Comparison of ENCODE assay signal across 14 cellular contexts in genomic region chr11:862028-862703, GRCh38. TPM values are rescaled to one million over a fixed set of nuclear protein-coding genes. Genes with fewer than 3 reads are reported as not detected.
DNase-seq lines count a peak whose midpoint lies in the region; ATAC-seq and TF ChIP-seq lines count a peak whose summit lies in the region.
"Had no signal": no experiment of that assay in that cellular context is flagged by ENCODE, and none has a peak within 500 bp of the region (broad histone marks: within the 10 kb centered on the region; RNA-seq: fewer than 3 reads in every experiment).

No MANE protein-coding gene starts in this region.

- ATAC-seq in WTC11 (peak; percentile 43), HG02588 (IDR thresholded peaks at IDR 0.05; ENCODE audit: unreplicated experiment) (no peak), GM18517 (IDR thresholded peaks at IDR 0.05; ENCODE audit: unreplicated experiment) (no peak)
- ATAC-seq: left lung; stimulated activated memory B cell treated with anti-CD40 and anti-IgM and Interleukin-4, amounts not matched to agents 10 μg/mL and 1 μg/mL and 100 μg/mL, for 72 hours had no signal

- H3K4me3 Mint-ChIP-seq in HFFc6 (no peak overlapping the region; the same call in 1 of the 2 replicates), WTC11 (no peak overlapping the region)
- H3K4me3 Mint-ChIP-seq: stimulated activated memory B cell treated with anti-CD40 and anti-IgM and Interleukin-4, amounts not matched to agents 10 μg/mL and 1 μg/mL and 100 μg/mL, for 72 hours had no signal

- no peaks in the 10 kb centered on the region for H3K36me3 Mint-ChIP-seq in HFFc6 (ENCODE audit: low read depth)
- H3K36me3 Mint-ChIP-seq in WTC11, result no peaks in the 10 kb centered on the region
- H3K36me3 Mint-ChIP-seq: stimulated activated memory B cell treated with anti-CD40 and anti-IgM and Interleukin-4, amounts not matched to agents 10 μg/mL and 1 μg/mL and 100 μg/mL, for 72 hours had no signal

- H3K27ac ChIP-seq in 22Rv1, result peak overlapping the region; percentile 36
- no peak overlapping the region for H3K27ac ChIP-seq in thyroid gland
- H3K27ac ChIP-seq: left lung, SJSA1 had no signal

- H3K9me3 Mint-ChIP-seq in HFFc6 (no peaks in the 10 kb centered on the region), WTC11 (no peaks in the 10 kb centered on the region)
- H3K9me3 Mint-ChIP-seq: stimulated activated memory B cell treated with anti-CD40 and anti-IgM and Interleukin-4, amounts not matched to agents 10 μg/mL and 1 μg/mL and 100 μg/mL, for 72 hours had no signal

- H3K27ac Mint-ChIP-seq in HFFc6 (peak overlapping the region; percentile 36; the same call in 1 of the 2 replicates), WTC11 (no peak overlapping the region)
- H3K27ac Mint-ChIP-seq: stimulated activated memory B cell treated with anti-CD40 and anti-IgM and Interleukin-4, amounts not matched to agents 10 μg/mL and 1 μg/mL and 100 μg/mL, for 72 hours had no signal

- no peak for DNase-seq in HFFc6
- DNase-seq in WTC11 (ENCODE audit: low spot score), result peak; percentile 57
- DNase-seq in left kidney (ENCODE audit: low read depth, low spot score), result peak; percentile 75
- no peak for DNase-seq in thyroid gland
- no peak for DNase-seq in NCI-H1105 (lab: John Stamatoyannopoulos, UW)
- DNase-seq: foreskin melanocyte; left lung; NCI-H446 treated with DMSO at 0.1 percent for 48 hours; stimulated activated CD4-positive, alpha-beta T cell treated with anti-CD3 and anti-CD28 coated beads, Interleukin-2, amount 100 ng/mL, for 24 hours had no signal

- H3K27me3 Mint-ChIP-seq in HFFc6 (ENCODE audit: insufficient read depth) (peaks cover 14% of the 10 kb centered on the region), WTC11 (ENCODE audit: low read depth) (peaks cover 3% of the 10 kb centered on the region; the same call in 1 of the 2 replicates)

- H3K4me1 Mint-ChIP-seq in HFFc6 (ENCODE audit: low read depth) (peaks cover 6% of the 10 kb centered on the region; the same call in 1 of the 2 replicates), WTC11 (peaks cover 30% of the 10 kb centered on the region)

- no peak overlapping the region for H3K4me3 ChIP-seq in thyroid gland (replicated peaks in 1 of 3)
- H3K4me3 ChIP-seq: left lung, SJSA1 had no signal

- no peak for TF ChIP-seq CTCF in 22Rv1 (IDR thresholded peaks at IDR 0.05)
- TF ChIP-seq CTCF in HFFc6 (IDR thresholded peaks at IDR 0.05), result no peak
- no peak for TF ChIP-seq CTCF in WTC11 (IDR thresholded peaks at IDR 0.05)
- TF ChIP-seq CTCF in thyroid gland (IDR thresholded peaks at IDR 0.05), result no peak

- no peaks in the 10 kb centered on the region for H3K27me3 ChIP-seq in thyroid gland
- H3K27me3 ChIP-seq: left lung, SJSA1 had no signal

- peaks cover 4 to 22% of the 10 kb centered on the region in 2 donors for H3K36me3 ChIP-seq in thyroid gland

- POLR2A ChIA-PET in WTC11 (lab: Charles Lee), result interaction anchor here (0.8 to 2.1 kb wide), 2 partner anchors 11 to 37 kb away, joined by 3 to 8 read pairs; no protein-coding TSS in a partner anchor

- WGBS in thyroid gland, 2 donors, result 60 to 66% methylated on average over 17 to 20 of the region's 26 CpGs

- no peaks in the 10 kb centered on the region for H3K9me3 ChIP-seq in thyroid gland
- H3K9me3 ChIP-seq: left lung, SJSA1 had no signal

- intact Hi-C loops in thyroid gland (cut with DNase I), result no loop called here

- H3K4me1 ChIP-seq in thyroid gland, result peaks cover 5% of the 10 kb centered on the region in 2 donors
- H3K4me1 ChIP-seq: SJSA1 had no signal

- TF ChIP-seq POLR2A in thyroid gland (IDR thresholded peaks at IDR 0.05), result no peak

- CTCF ChIA-PET in WTC11 (lab: Charles Lee), result interaction anchor here (1.2 to 3.8 kb wide), 3 partner anchors 10 to 28 kb away, joined by 3 to 24 read pairs (median 12); no protein-coding TSS in a partner anchor

TF ChIP-seq in WTC11, 78 proteins besides CTCF, POLR2A, EP300 and RAD21:
- peak; percentile 25; the same call in 1 of the 2 replicates for TF ChIP-seq USF1 (CRISPR knock-in tag; IDR thresholded peaks at IDR 0.05)
- TF ChIP-seq GABPB1 (CRISPR knock-in tag; IDR thresholded peaks at IDR 0.05), result no peak
- TF ChIP-seq PRDM15 (CRISPR knock-in tag; IDR thresholded peaks at IDR 0.05), result peak; percentile 98

RNA-seq across cellular contexts. Expression of gene TSPAN4, which starts 19.5 kb away (rescaled TPM):
- 100 to 1,000 TPM; 193 to 267 (median 212) TPM for total RNA-seq in HFFc6 (2021; fragmentation: NEBNext Ultra II Directional; extraction: Animal tissue kit (Norgen Biotek cat#: 25700))
- total RNA-seq in WTC11 (2021) (92.8 to 95.2 TPM (median 94.3 TPM) in 3 replicates), thyroid gland (100 to 1,000 TPM in 2 of 4 donors, 10 to 100 TPM in 2; 86.1 to 127 (median 107) TPM)

RNA-seq across cellular contexts. Expression of gene POLR2L, which starts 19.8 kb away (rescaled TPM):
- total RNA-seq in HFFc6 (2021; fragmentation: NEBNext Ultra II Directional; extraction: Animal tissue kit (Norgen Biotek cat#: 25700)), result 100 to 1,000 TPM; 439 to 504 (median 478) TPM
- 138 to 152 TPM (median 144 TPM) in 3 replicates for total RNA-seq in WTC11 (2021)
- 10 to 100 TPM; 17.9 to 89.2 (median 52.4) TPM for total RNA-seq in thyroid gland

RNA-seq across cellular contexts. Expression of gene CD151, which starts 29.4 kb away (rescaled TPM):
- total RNA-seq in HFFc6 (2021; fragmentation: NEBNext Ultra II Directional; extraction: Animal tissue kit (Norgen Biotek cat#: 25700)), result 1,000 to 10,000 TPM in 1 of 6 experiments, 100 to 1,000 TPM in 5; 719 to 1,001 (median 755) TPM
- total RNA-seq in WTC11 (2021) (115 to 127 TPM (median 116 TPM) in 3 replicates), thyroid gland (100 to 1,000 TPM; 135 to 326 (median 298) TPM)

RNA-seq across cellular contexts. Expression of gene CRACR2B, which starts 34.4 kb away (rescaled TPM):
- 1 to 10 TPM in 4 of 6 experiments, under 1 TPM in 2; 0.63 to 2.2 (median 1.2) TPM for total RNA-seq in HFFc6 (2021; fragmentation: NEBNext Ultra II Directional; extraction: Animal tissue kit (Norgen Biotek cat#: 25700))
- total RNA-seq in WTC11 (2021) (46.5 to 58.6 TPM (median 55.9 TPM) in 3 replicates), thyroid gland (10 to 100 TPM in 2 of 4 donors, 1 to 10 TPM in 2; 4.1 to 21.2 (median 12.3) TPM)
- total RNA-seq: SJSA1 had no signal

RNA-seq across cellular contexts. Expression of gene PNPLA2, which starts 43.5 kb away (rescaled TPM):
- 100 to 1,000 TPM; 103 to 148 (median 130) TPM for total RNA-seq in HFFc6 (2021; fragmentation: NEBNext Ultra II Directional; extraction: Animal tissue kit (Norgen Biotek cat#: 25700))
- total RNA-seq in WTC11 (2021) (66.5 to 83.4 TPM (median 81.9 TPM) in 3 replicates), thyroid gland (10 to 100 TPM; 35.8 to 95.0 (median 57.6) TPM)

Comparison
In these comparisons a context has a peak if more than half of its experiments do, and no peak if none do; other contexts are left out.
1. DNase-seq: peak in WTC11 (single experiment) and left kidney (single experiment); none in HFFc6 (single experiment), thyroid gland (0 of 2) and NCI-H1105 (single experiment).